Comparison of ENCODE assay signal across 29 cellular contexts in the genomic region with DNA sequence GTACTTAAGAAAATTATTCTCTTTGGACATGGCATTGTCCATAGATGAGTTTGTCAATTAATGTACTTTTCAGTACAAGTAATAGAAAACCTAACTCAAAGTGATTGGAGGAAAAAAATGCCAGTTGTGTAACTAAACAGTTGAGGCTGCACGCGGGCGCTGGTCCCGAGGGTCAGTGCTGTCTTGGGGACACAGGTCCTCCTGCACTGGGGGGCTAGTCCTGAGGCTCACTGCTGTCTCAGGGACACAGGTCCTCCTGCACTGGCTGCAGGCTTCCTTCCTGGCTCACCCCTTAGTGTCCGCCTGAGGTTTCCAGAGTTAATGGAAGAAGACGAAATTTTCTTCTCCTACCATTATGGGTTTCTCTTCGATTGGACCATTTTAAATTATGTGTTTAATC.
"Had no signal": no experiment of that assay in that cellular context is flagged by ENCODE, and none has a peak within 500 bp of the region (broad histone marks: within the 10 kb centered on the region; RNA-seq: fewer than 3 reads in every experiment).

No MANE protein-coding gene starts in this region.

- H3K27me3 ChIP-seq: stomach, suprapubic skin, testis, thyroid gland, tibial artery, tibial nerve, transverse colon, upper lobe of left lung, upper lobe of right lung, uterus, vagina had no signal

- FAIRE-seq: urothelium cell line had no signal

- H3K27ac Mint-ChIP-seq: stimulated activated effector memory CD8-positive, alpha-beta T cell treated with anti-CD3 and anti-CD28 coated beads, Interleukin-12 subunit alpha, Interleukin-12 subunit beta, amount 100 ng/mL, for 72 hours; stimulated activated memory B cell treated with anti-CD40 and anti-IgM and Interleukin-4, amounts not matched to agents 10 μg/mL and 1 μg/mL and 100 μg/mL, for 72 hours; stimulated activated naive B cell treated with anti-CD40 and anti-IgM and Interleukin-4, amounts not matched to agents 10 μg/mL and 1 μg/mL and 100 μg/mL, for 72 hours; stimulated activated naive CD8-positive, alpha-beta T cell treated with anti-CD3 and anti-CD28 coated beads, Interleukin-15, amount 100 ng/mL, for 72 hours; stimulated activated naive CD8-positive, alpha-beta T cell treated with anti-CD3 and anti-CD28 coated beads, Interleukin-15, Interleukin-2, amounts not matched to agents 100 ng/mL and 50 ng/mL, for 24 hours; type B pancreatic cell had no signal

- H3K4me1 ChIP-seq: stomach, suprapubic skin, testis, thyroid gland, tibial artery, tibial nerve, transverse colon, upper lobe of left lung, upper lobe of right lung, uterus, vagina had no signal

- H3K4me1 Mint-ChIP-seq: stimulated activated effector memory CD8-positive, alpha-beta T cell treated with anti-CD3 and anti-CD28 coated beads, Interleukin-12 subunit alpha, Interleukin-12 subunit beta, amount 100 ng/mL, for 72 hours; stimulated activated memory B cell treated with anti-CD40 and anti-IgM and Interleukin-4, amounts not matched to agents 10 μg/mL and 1 μg/mL and 100 μg/mL, for 72 hours; stimulated activated naive B cell treated with anti-CD40 and anti-IgM and Interleukin-4, amounts not matched to agents 10 μg/mL and 1 μg/mL and 100 μg/mL, for 72 hours; stimulated activated naive CD8-positive, alpha-beta T cell treated with anti-CD3 and anti-CD28 coated beads, Interleukin-15, amount 100 ng/mL, for 72 hours had no signal

- H3K27me3 Mint-ChIP-seq: stimulated activated memory B cell treated with anti-CD40 and anti-IgM and Interleukin-4, amounts not matched to agents 10 μg/mL and 1 μg/mL and 100 μg/mL, for 72 hours; stimulated activated naive B cell treated with anti-CD40 and anti-IgM and Interleukin-4, amounts not matched to agents 10 μg/mL and 1 μg/mL and 100 μg/mL, for 72 hours; stimulated activated naive CD8-positive, alpha-beta T cell treated with anti-CD3 and anti-CD28 coated beads, Interleukin-15, Interleukin-2, amounts not matched to agents 100 ng/mL and 50 ng/mL, for 24 hours; type B pancreatic cell had no signal

- H3K36me3 ChIP-seq: stomach, suprapubic skin, thoracic aorta, thyroid gland, tibial artery, tibial nerve, transverse colon, upper lobe of left lung, upper lobe of right lung, uterus, vagina had no signal

- ATAC-seq: stimulated activated effector memory CD8-positive, alpha-beta T cell treated with anti-CD3 and anti-CD28 coated beads, Interleukin-12 subunit alpha, Interleukin-12 subunit beta, amount 100 ng/mL, for 72 hours; stimulated activated memory B cell treated with anti-CD40 and anti-IgM and Interleukin-4, amounts not matched to agents 10 μg/mL and 1 μg/mL and 100 μg/mL, for 72 hours; stimulated activated naive B cell treated with anti-CD40 and anti-IgM and Interleukin-4, amounts not matched to agents 10 μg/mL and 1 μg/mL and 100 μg/mL, for 72 hours; stimulated activated naive CD8-positive, alpha-beta T cell treated with anti-CD3 and anti-CD28 coated beads, Interleukin-15, amount 100 ng/mL, for 72 hours; stimulated activated naive CD8-positive, alpha-beta T cell treated with anti-CD3 and anti-CD28 coated beads, Interleukin-15, Interleukin-2, amounts not matched to agents 100 U/mL and 50 U/mL, for 24 hours; upper lobe of right lung had no signal

- H3K4me3 ChIP-seq: stomach, suprapubic skin, testis, thoracic aorta, thyroid gland, tibial artery, tibial nerve, transverse colon, upper lobe of left lung, upper lobe of right lung, uterus, vagina had no signal

- H3K36me3 Mint-ChIP-seq: stimulated activated effector memory CD8-positive, alpha-beta T cell treated with anti-CD3 and anti-CD28 coated beads, Interleukin-12 subunit alpha, Interleukin-12 subunit beta, amount 100 ng/mL, for 72 hours; stimulated activated naive B cell treated with anti-CD40 and anti-IgM and Interleukin-4, amounts not matched to agents 10 μg/mL and 1 μg/mL and 100 μg/mL, for 72 hours; type B pancreatic cell had no signal

- H3K9me3 Mint-ChIP-seq: stimulated activated effector memory CD8-positive, alpha-beta T cell treated with anti-CD3 and anti-CD28 coated beads, Interleukin-12 subunit alpha, Interleukin-12 subunit beta, amount 100 ng/mL, for 72 hours; stimulated activated naive CD8-positive, alpha-beta T cell treated with anti-CD3 and anti-CD28 coated beads, Interleukin-15, amount 100 ng/mL, for 72 hours; stimulated activated naive CD8-positive, alpha-beta T cell treated with anti-CD3 and anti-CD28 coated beads, Interleukin-15, Interleukin-2, amounts not matched to agents 100 ng/mL and 50 ng/mL, for 24 hours; type B pancreatic cell had no signal

- H3K4me3 Mint-ChIP-seq: stimulated activated effector memory CD8-positive, alpha-beta T cell treated with anti-CD3 and anti-CD28 coated beads, Interleukin-12 subunit alpha, Interleukin-12 subunit beta, amount 100 ng/mL, for 72 hours; stimulated activated memory B cell treated with anti-CD40 and anti-IgM and Interleukin-4, amounts not matched to agents 10 μg/mL and 1 μg/mL and 100 μg/mL, for 72 hours; stimulated activated naive B cell treated with anti-CD40 and anti-IgM and Interleukin-4, amounts not matched to agents 10 μg/mL and 1 μg/mL and 100 μg/mL, for 72 hours; stimulated activated naive CD8-positive, alpha-beta T cell treated with anti-CD3 and anti-CD28 coated beads, Interleukin-15, amount 100 ng/mL, for 72 hours; stimulated activated naive CD8-positive, alpha-beta T cell treated with anti-CD3 and anti-CD28 coated beads, Interleukin-15, Interleukin-2, amounts not matched to agents 100 ng/mL and 50 ng/mL, for 24 hours; type B pancreatic cell had no signal

- DNase-seq: stimulated activated CD4-positive, alpha-beta T cell treated with anti-CD3 and anti-CD28 coated beads, Interleukin-2, amount 100 ng/mL, for 48 hours; stimulated activated CD4-positive, alpha-beta T cell treated with anti-CD3 and anti-CD28 coated beads, Interleukin-4, amount 100 ng/mL, for 1 hour; stimulated activated CD4-positive, alpha-beta T cell treated with anti-CD3 and anti-CD28 coated beads, Interleukin-4, amount 100 ng/mL, for 24 hours; stimulated activated CD4-positive, alpha-beta T cell treated with anti-CD3 and anti-CD28 coated beads, Interleukin-4, amount 100 ng/mL, for 4 hours; stimulated activated CD8-positive, alpha-beta memory T cell treated with anti-CD3 and anti-CD28 coated beads, Interleukin-4, amount 100 ng/mL, for 48 hours; stimulated activated naive B cell treated with anti-CD40 and anti-IgM and Interleukin-4, amounts not matched to agents 10 μg/mL and 1 μg/mL and 100 μg/mL, for 72 hours; stimulated activated naive CD4-positive, alpha-beta T cell; stimulated activated naive CD4-positive, alpha-beta T cell treated with Interleukin-2 at 50 U/mL for 16 hours; stimulated activated naive CD8-positive, alpha-beta T cell treated with anti-CD3 and anti-CD28 coated beads, Interleukin-15, amount 100 ng/mL, for 72 hours; stimulated activated naive CD8-positive, alpha-beta T cell treated with anti-CD3 and anti-CD28 coated beads, Interleukin-15, Interleukin-2, amounts not matched to agents 100 U/mL and 50 U/mL, for 24 hours; stomach; substantia nigra; testis; thyroid gland; tibial artery; transverse colon; trophoblast cell; upper lobe of right lung; uterus had no signal

- H3K9me3 ChIP-seq: stomach, suprapubic skin, testis, thoracic aorta, thyroid gland, tibial artery, tibial nerve, transverse colon, upper lobe of left lung, upper lobe of right lung, uterus, vagina had no signal

- H3K27ac ChIP-seq: stomach, suprapubic skin, testis, thoracic aorta, thyroid gland, tibial artery, tibial nerve, transverse colon, upper lobe of left lung, upper lobe of right lung, uterus, vagina had no signal
